In the genomic region with DNA sequence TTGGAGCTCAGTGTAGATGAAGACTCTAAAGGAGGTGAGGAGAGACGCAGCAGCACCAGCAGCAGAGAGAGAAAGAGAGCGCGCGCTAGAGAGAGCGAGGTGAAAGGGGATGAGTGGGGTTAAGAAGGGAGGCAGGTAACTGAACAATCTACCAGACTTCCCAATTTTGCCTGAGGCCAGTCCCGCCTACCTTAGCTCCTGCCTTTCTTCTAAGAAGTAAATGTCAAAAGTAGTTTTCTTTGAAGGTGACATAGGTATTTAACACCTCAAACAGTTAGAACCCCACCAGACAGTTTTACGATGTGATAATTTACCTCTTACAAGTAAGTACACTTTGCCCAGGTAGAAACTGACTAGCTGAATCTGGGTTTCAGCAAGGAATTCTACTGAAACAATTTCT, we compare ENCODE assay signal across 30 cellular contexts.
"Had no signal": no experiment of that assay in that cellular context is flagged by ENCODE, and none has a peak within 500 bp of the region (broad histone marks: within the 10 kb centered on the region; RNA-seq: fewer than 3 reads in every experiment).

No MANE protein-coding gene starts in this region.

- H3K4me3 ChIP-seq: esophagus squamous epithelium, heart right ventricle, lung, neural progenitor cell, right lobe of liver, thoracic aorta, tibial nerve, upper lobe of right lung, uterus had no signal

- H3K9me3 ChIP-seq: esophagus squamous epithelium, heart right ventricle, right lobe of liver, thoracic aorta, tibial nerve, upper lobe of right lung, uterus had no signal

- H3K27me3 ChIP-seq: neural progenitor cell, right lobe of liver, upper lobe of right lung, uterus had no signal

- H3K27me3 Mint-ChIP-seq: progenitor cell of endocrine pancreas had no signal

- H3K36me3 Mint-ChIP-seq: immature natural killer cell; memory B cell; naive thymus-derived CD4-positive, alpha-beta T cell; neural progenitor cell; stimulated activated naive B cell treated with anti-CD40 and anti-IgM and Interleukin-4, amounts not matched to agents 10 μg/mL and 1 μg/mL and 100 μg/mL, for 72 hours had no signal

- H3K4me3 Mint-ChIP-seq: effector memory CD8-positive, alpha-beta T cell; immature natural killer cell; memory B cell; naive thymus-derived CD4-positive, alpha-beta T cell; nephron; neural progenitor cell; stimulated activated naive B cell treated with anti-CD40 and anti-IgM and Interleukin-4, amounts not matched to agents 10 μg/mL and 1 μg/mL and 100 μg/mL, for 72 hours; stimulated activated naive CD8-positive, alpha-beta T cell treated with anti-CD3 and anti-CD28 coated beads, Interleukin-15, Interleukin-2, amounts not matched to agents 100 ng/mL and 50 ng/mL, for 24 hours had no signal

- H3K9me3 Mint-ChIP-seq: effector memory CD8-positive, alpha-beta T cell; immature natural killer cell; memory B cell; naive thymus-derived CD4-positive, alpha-beta T cell; nephron; neural progenitor cell; stimulated activated naive B cell treated with anti-CD40 and anti-IgM and Interleukin-4, amounts not matched to agents 10 μg/mL and 1 μg/mL and 100 μg/mL, for 72 hours; stimulated activated naive CD8-positive, alpha-beta T cell treated with anti-CD3 and anti-CD28 coated beads, Interleukin-15, Interleukin-2, amounts not matched to agents 100 ng/mL and 50 ng/mL, for 24 hours had no signal

- H3K27ac Mint-ChIP-seq: effector memory CD8-positive, alpha-beta T cell; immature natural killer cell; memory B cell; naive thymus-derived CD4-positive, alpha-beta T cell; nephron; neural progenitor cell; progenitor cell of endocrine pancreas; stimulated activated naive B cell treated with anti-CD40 and anti-IgM and Interleukin-4, amounts not matched to agents 10 μg/mL and 1 μg/mL and 100 μg/mL, for 72 hours; stimulated activated naive CD8-positive, alpha-beta T cell treated with anti-CD3 and anti-CD28 coated beads, Interleukin-15, Interleukin-2, amounts not matched to agents 100 ng/mL and 50 ng/mL, for 24 hours had no signal

- H3K79me2 ChIP-seq: parathyroid adenoma had no signal

- H3K4me1 Mint-ChIP-seq: immature natural killer cell; memory B cell; naive thymus-derived CD4-positive, alpha-beta T cell; stimulated activated naive B cell treated with anti-CD40 and anti-IgM and Interleukin-4, amounts not matched to agents 10 μg/mL and 1 μg/mL and 100 μg/mL, for 72 hours had no signal

- FAIRE-seq: endometrium, keratinocyte, small intestine had no signal

- H3K36me3 ChIP-seq: esophagus squamous epithelium, heart right ventricle, neural progenitor cell, right lobe of liver, thoracic aorta, tibial nerve, upper lobe of right lung, uterus had no signal

- ATAC-seq: effector memory CD8-positive, alpha-beta T cell; heart right ventricle; left lobe of liver; naive thymus-derived CD4-positive, alpha-beta T cell; right lobe of liver; stimulated activated naive B cell treated with anti-CD40 and anti-IgM and Interleukin-4, amounts not matched to agents 10 μg/mL and 1 μg/mL and 100 μg/mL, for 72 hours; upper lobe of right lung had no signal

- H2AFZ ChIP-seq: neural progenitor cell, parathyroid adenoma had no signal

- H3K27ac ChIP-seq: esophagus squamous epithelium, heart right ventricle, neural progenitor cell, parathyroid adenoma, right lobe of liver, thoracic aorta, tibial nerve, upper lobe of right lung, uterus had no signal

- H3K4me1 ChIP-seq: heart right ventricle, parathyroid adenoma, right lobe of liver, tibial nerve, upper lobe of right lung, uterus had no signal

- DNase-seq: cortex of kidney; effector memory CD8-positive, alpha-beta T cell; erythroblast; esophagus squamous epithelium; foreskin melanocyte; glutamatergic neuron; heart right ventricle; hypothalamus; immature natural killer cell; midbrain; naive thymus-derived CD4-positive, alpha-beta T cell; right lobe of liver; small intestine; stimulated activated CD4-positive, alpha-beta T cell treated with anti-CD3 and anti-CD28 coated beads, Interleukin-15, amount 100 ng/mL, for 24 hours; stimulated activated CD4-positive, alpha-beta T cell treated with anti-CD3 and anti-CD28 coated beads, Interleukin-2, amount 100 ng/mL, for 48 hours; stimulated activated naive B cell treated with anti-CD40 and anti-IgM and Interleukin-4, amounts not matched to agents 10 μg/mL and 1 μg/mL and 100 μg/mL, for 72 hours; upper lobe of right lung; uterus had no signal

- H3K4me2 ChIP-seq: neural progenitor cell had no signal
